Comparison of ENCODE assay signal across 8 cellular contexts in the genomic region with DNA sequence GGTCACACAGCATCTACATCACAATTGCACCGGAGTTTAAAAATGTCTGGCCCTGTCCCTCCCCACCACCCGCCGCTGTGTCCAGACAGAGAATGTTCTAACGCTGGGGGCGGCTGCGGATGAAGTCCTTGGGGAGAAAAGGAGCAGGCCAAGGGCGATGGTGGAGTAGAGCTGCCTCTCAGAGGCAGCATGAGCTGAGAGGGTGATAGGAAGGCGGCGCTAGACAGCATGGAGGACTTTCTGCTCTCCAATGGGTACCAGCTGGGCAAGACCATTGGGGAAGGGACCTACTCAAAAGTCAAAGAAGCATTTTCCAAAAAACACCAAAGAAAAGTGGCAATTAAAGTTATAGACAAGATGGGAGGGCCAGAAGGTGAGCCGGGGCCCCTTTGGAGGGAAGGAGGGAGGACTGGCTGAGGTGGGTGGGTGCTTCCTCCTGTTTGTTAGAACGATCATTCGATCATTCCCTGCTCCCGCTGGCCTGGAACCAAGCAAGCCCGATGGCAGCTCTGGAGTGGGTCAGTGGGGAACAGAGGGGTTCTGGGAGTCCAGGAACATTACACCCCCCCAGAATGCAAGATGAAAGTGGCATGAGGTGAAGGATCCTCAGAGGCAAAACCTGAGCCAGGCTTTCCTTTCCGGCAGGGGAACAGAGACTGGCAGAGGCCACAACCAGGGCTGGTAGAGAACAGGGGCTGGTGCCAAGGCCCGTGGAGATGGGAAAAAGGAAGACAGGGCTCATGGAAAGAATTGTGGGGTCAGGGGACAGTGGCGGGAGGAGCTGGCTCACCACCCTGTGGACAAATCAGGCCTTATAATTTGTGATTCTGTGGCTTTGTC. TPM values are rescaled to one million over a fixed set of nuclear protein-coding genes. Genes with fewer than 3 reads are reported as not detected.
A peak's percentile ranks its signal among the peaks of the same experiment; 100 is the strongest.
DNase-seq lines count a peak whose midpoint lies in the region; TF ChIP-seq lines count a peak whose summit lies in the region.

A gene with protein sequence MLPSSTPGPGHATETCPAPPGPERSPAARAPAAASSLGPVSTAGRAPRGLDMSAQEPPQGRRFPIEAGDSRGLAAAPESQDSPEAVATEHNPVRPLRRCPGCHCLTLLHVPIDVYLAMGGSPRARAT (minus strand): TSS at position 12 of the 840 bp plus-strand sequence. CDS start 394 bp downstream, outside the sequence.
A gene with protein sequence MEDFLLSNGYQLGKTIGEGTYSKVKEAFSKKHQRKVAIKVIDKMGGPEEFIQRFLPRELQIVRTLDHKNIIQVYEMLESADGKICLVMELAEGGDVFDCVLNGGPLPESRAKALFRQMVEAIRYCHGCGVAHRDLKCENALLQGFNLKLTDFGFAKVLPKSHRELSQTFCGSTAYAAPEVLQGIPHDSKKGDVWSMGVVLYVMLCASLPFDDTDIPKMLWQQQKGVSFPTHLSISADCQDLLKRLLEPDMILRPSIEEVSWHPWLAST (plus strand): TSS at position 66 of the 840 bp plus-strand sequence. CDS start 163 bp downstream, at position 229.

- H3K4me2 ChIP-seq in fibroblast of lung (ENCODE audit: extremely low read depth, insufficient read depth, low read length) (peak within 1 kb of the TSS; percentile 70), osteoblast (ENCODE audit: insufficient read depth, low read length) (peak within 1 kb of the TSS; percentile 80)

- H3K4me1 ChIP-seq in BE2C (no peaks in the 10 kb centered on the region), SJSA1 (replicated peaks) (peaks cover 7% of the 10 kb centered on the region), fibroblast of lung (ENCODE audit: control insufficient read depth, extremely low read depth, insufficient read depth, low read length) (peaks cover 2% of the 10 kb centered on the region), osteoblast (ENCODE audit: insufficient read depth, low read length) (peaks cover 8% of the 10 kb centered on the region)

- no peaks in the 10 kb centered on the region for H3K27me3 ChIP-seq in BE2C
- no peaks in the 10 kb centered on the region for H3K27me3 ChIP-seq in SJSA1 (replicated peaks)
- no peaks in the 10 kb centered on the region for H3K27me3 ChIP-seq in fibroblast of lung (ENCODE audit: control insufficient read depth, insufficient read depth, low read length)
- no peaks in the 10 kb centered on the region for H3K27me3 ChIP-seq in osteoblast (ENCODE audit: insufficient read depth, low read length)

- TF ChIP-seq CTCF in BE2C (IDR thresholded peaks at IDR 0.05; ENCODE audit: low read depth, low read length) (no peak), fibroblast of lung (conservative IDR thresholded peaks at IDR 0.05 in 1 of 2, IDR thresholded peaks at IDR 0.05 in 1 of 2; ENCODE audit: low read depth in 1 of 2, low read length in 2 of 2) (no peak), osteoblast (IDR thresholded peaks at IDR 0.05; ENCODE audit: extremely low read depth, low read depth, low read length) (no peak)

- H3K4me3 ChIP-seq in BE2C (ENCODE audit: low read depth, low read length) (peak within 1 kb of the TSS; percentile 35), SJSA1 (peak within 1 kb of the TSS; percentile 28), fibroblast of lung (replicated peaks in 1 of 4; ENCODE audit: control extremely low read depth in 1 of 4, insufficient read depth in 1 of 4, low read depth in 3 of 4, low read length in 4 of 4) (peak within 1 kb of the TSS in 2 of 4 experiments; percentile 25 to 48), osteoblast (ENCODE audit: insufficient read depth, low read length) (peak within 1 kb of the TSS; percentile 71)

- H3K36me3 ChIP-seq in BE2C (no peaks in the 10 kb centered on the region), SJSA1 (peaks cover 33% of the 10 kb centered on the region), fibroblast of lung (ENCODE audit: control insufficient read depth, insufficient read depth, low read length) (peaks cover 12% of the 10 kb centered on the region), osteoblast (ENCODE audit: insufficient read depth, low read length) (peaks cover 39% of the 10 kb centered on the region)

- H2AFZ ChIP-seq in fibroblast of lung (ENCODE audit: low read length) (no peak within 1 kb of the TSS), osteoblast (ENCODE audit: low read length) (no peak within 1 kb of the TSS)

- DNase-seq in BE2C (no peak), SJSA1 (ENCODE audit: low read depth in 1 of 2, low spot score in 2 of 2) (no peak), fibroblast of lung (ENCODE audit: low read depth in 2 of 2) (no peak), osteoblast (ENCODE audit: insufficient read length, low spot score, missing footprints) (peak; percentile 75), HPDE6-E6E7 (ENCODE audit: extremely low spot score) (no peak), CD1c-positive myeloid dendritic cell (ENCODE audit: extremely low spot score) (no peak), NCI-H2171 (lab: John Stamatoyannopoulos, UW) (no peak), globus pallidus (ENCODE audit: low spot score) (no peak)

- peak within 1 kb of the TSS; percentile 28 for H3K9ac ChIP-seq in fibroblast of lung (ENCODE audit: insufficient read depth, low read length)

- H3K79me2 ChIP-seq in fibroblast of lung (ENCODE audit: control insufficient read depth, insufficient read depth, low read length): no peaks in the 10 kb centered on the region
- no peaks in the 10 kb centered on the region for H3K79me2 ChIP-seq in osteoblast (ENCODE audit: insufficient read depth, low read length)

- H3K27ac ChIP-seq in SJSA1: no peak within 1 kb of the TSS
- no peak within 1 kb of the TSS for H3K27ac ChIP-seq in fibroblast of lung (ENCODE audit: insufficient read depth, low read length)
- H3K27ac ChIP-seq in osteoblast (ENCODE audit: low read depth, low read length): peak within 1 kb of the TSS; percentile 17

- no peaks in the 10 kb centered on the region for H4K20me1 ChIP-seq in fibroblast of lung (ENCODE audit: control insufficient read depth, extremely low read depth, insufficient read depth, low read length)
- H4K20me1 ChIP-seq in osteoblast (ENCODE audit: insufficient read depth, low read length): peaks cover 8% of the 10 kb centered on the region

- H3K9me3 ChIP-seq in BE2C (no peaks in the 10 kb centered on the region), SJSA1 (replicated peaks) (no peaks in the 10 kb centered on the region), fibroblast of lung (ENCODE audit: control insufficient read depth, insufficient read depth, low read depth, low read length) (no peaks in the 10 kb centered on the region), osteoblast (ENCODE audit: low read depth, low read length) (no peaks in the 10 kb centered on the region)

RNA-seq across cellular contexts. Expression of the first gene that starts in this region (rescaled TPM):
- 4.2 TPM for polyA plus RNA-seq in BE2C (2012; ENCODE audit: insufficient read depth, insufficient read length, low read depth)
- total RNA-seq in SJSA1 (2014; rRNA removed; shearing (Covaris generic)): 0.28 and 0.74 TPM in 2 replicates
- total RNA-seq in fibroblast of lung: 0.77 and 0.99 TPM in 2 replicates
- polyA plus RNA-seq in fibroblast of lung: 0.53 and 0.77 TPM in 2 replicates
- 0.59 and 0.65 TPM in 2 replicates for polyA plus RNA-seq in fibroblast of lung (2012)
- polyA minus RNA-seq in fibroblast of lung (ENCODE audit: low replicate concordance): 0.37 and 1.2 TPM in 2 replicates
- total RNA-seq in osteoblast: 1.8 and 2.5 TPM in 2 replicates

RNA-seq across cellular contexts. Expression of the second gene that starts in this region (rescaled TPM):
- polyA plus RNA-seq in BE2C (2012; ENCODE audit: insufficient read depth, insufficient read length, low read depth): 0.85 TPM
- total RNA-seq in SJSA1 (2014; rRNA removed; shearing (Covaris generic)): not detected in 2 replicates
- total RNA-seq in fibroblast of lung: 0.50 and 0.51 TPM in 2 replicates
- polyA plus RNA-seq in fibroblast of lung: 0.35 and 0.58 TPM in 2 replicates
- polyA plus RNA-seq in fibroblast of lung (2012): 0.74 and 0.75 TPM in 2 replicates
- not detected in 2 replicates for polyA minus RNA-seq in fibroblast of lung (ENCODE audit: low replicate concordance)
- 1.5 and 1.8 TPM in 2 replicates for total RNA-seq in osteoblast
